Comparison of ENCODE assay signal across 17 cellular contexts in the genomic region with DNA sequence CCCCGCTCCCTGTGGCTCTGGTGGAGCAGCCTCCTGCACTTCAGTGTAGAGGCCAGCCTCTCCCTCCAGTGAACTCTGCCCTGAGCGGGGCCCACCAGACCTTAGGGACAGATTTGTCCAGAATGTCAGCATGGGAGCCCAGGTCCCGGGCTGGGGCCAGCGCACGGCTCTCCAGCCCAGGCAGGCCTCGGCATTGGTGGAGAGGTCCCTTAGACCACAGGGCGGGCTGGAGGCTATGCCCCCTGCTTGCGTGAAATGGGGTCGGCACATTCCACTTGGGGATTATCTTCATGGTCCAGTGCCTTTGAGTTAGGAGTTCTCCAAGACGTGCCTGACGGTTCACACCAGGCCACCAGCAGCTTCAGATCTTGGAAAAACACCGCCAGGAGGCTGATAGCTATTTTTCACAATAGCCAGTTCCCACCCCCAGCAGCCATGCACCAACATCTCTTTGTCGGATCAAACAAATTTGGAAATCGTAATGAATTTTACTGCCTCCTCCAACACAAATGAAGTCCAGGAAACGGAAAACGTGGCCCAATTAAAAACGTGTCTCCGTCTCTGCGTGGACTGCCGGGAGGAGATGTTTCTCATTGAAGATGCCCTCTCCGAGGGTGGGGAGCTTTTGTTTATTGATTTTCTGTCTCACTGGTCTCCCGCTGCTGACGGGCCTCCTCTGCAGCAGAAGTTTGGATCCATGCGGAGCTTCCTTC.
DNase-seq lines count a peak whose midpoint lies in the region; ATAC-seq, FAIRE-seq and TF ChIP-seq lines count a peak whose summit lies in the region.
"Had no signal": no experiment of that assay in that cellular context is flagged by ENCODE, and none has a peak within 500 bp of the region (broad histone marks: within the 10 kb centered on the region; RNA-seq: fewer than 3 reads in every experiment).

No MANE protein-coding gene starts in this region.

- no peak overlapping the region for H2AFZ ChIP-seq in H1 (ENCODE audit: low read length)

- no peak overlapping the region for H3K4me2 ChIP-seq in H1 (ENCODE audit: insufficient read depth in 1 of 2, low read depth in 2 of 2, low read length in 2 of 2)

- no peak overlapping the region for H2BK120ac ChIP-seq in H1 (replicated peaks; ENCODE audit: low read depth, low read length)

- peak; percentile 68 for DNase-seq in ELF-1 (ENCODE audit: low read depth, low spot score)
- DNase-seq in NCI-H2227 (lab: John Stamatoyannopoulos, UW; ENCODE audit: unreplicated experiment): peak; percentile 36
- no peak for DNase-seq in H1 (ENCODE audit: low read depth in 1 of 2, low spot score in 2 of 2)
- DNase-seq in ovary: peak in 2 of 5 donors; percentile 11 to 41
- no peak for DNase-seq in Peyer's patch
- no peak for DNase-seq in osteocyte (ENCODE audit: extremely low spot score, unreplicated experiment)
- no peak for DNase-seq in right cardiac atrium
- DNase-seq in SJCRH30: no peak
- DNase-seq: activated CD4-positive, alpha-beta T cell treated with anti-CD3 and anti-CD28 coated beads, Interleukin-2, amount 50 U/mL, for 48 hours; NCI-H1436 treated with DMSO at 0.1 percent for 48 hours; NCI-H446; stimulated activated CD4-positive, alpha-beta T cell treated with anti-CD3 and anti-CD28 coated beads, Interleukin-12 subunit alpha, Interleukin-12 subunit beta, amount 100 ng/mL, for 4 hours; T-helper 1 cell had no signal

- no peaks in the 10 kb centered on the region for H3K27me3 Mint-ChIP-seq in osteocyte (ENCODE audit: unreplicated experiment)

- CTCF ChIA-PET in H1 (lab: Charles Lee; ENCODE audit: partially characterized antibody): interaction anchor here (0.8 to 33.8 kb wide), 3 partner anchors 10 to 47 kb away, joined by 3 to 371 read pairs (median 4); no protein-coding TSS in a partner anchor

- no peak overlapping the region for H3K23ac ChIP-seq in H1 (ENCODE audit: insufficient read length)

- H3K4me3 Mint-ChIP-seq in osteocyte (ENCODE audit: unreplicated experiment): no peak overlapping the region
- H3K4me3 Mint-ChIP-seq: activated naive CD8-positive, alpha-beta T cell; B cell had no signal

- no peak overlapping the region for H3K4ac ChIP-seq in H1 (replicated peaks; ENCODE audit: insufficient read length, low read depth, low read length)

- peaks cover 3% of the 10 kb centered on the region for H3K23me2 ChIP-seq in H1 (ENCODE audit: low read depth, low read length)

- 85% methylated on average over 19 of the region's 24 CpGs; no CpG with 5 or more reads in 1 of the 2 experiments for WGBS in H1 (ENCODE audit: extremely low coverage in 1 of 2, insufficient coverage in 1 of 2, insufficient read length in 1 of 2, insufficient replicate concordance in 2 of 2, low coverage in 1 of 2, low lambda C conversion rate in 2 of 2, missing lambda C conversion rate in 1 of 2), 2 experiments
- WGBS in ovary, 3 donors: 46 to 68% (median 68%) methylated on average over 23 to 24 of the region's 24 CpGs
- WGBS in right cardiac atrium: 93% methylated on average over 24 of the region's 24 CpGs

- H3K27ac ChIP-seq in H1 (ENCODE audit: low read depth, low read length) (no peak overlapping the region), ovary (peak overlapping the region; percentile 66 to 69), Peyer's patch (peak overlapping the region in 2 of 4 donors; percentile 5 to 31), right cardiac atrium (ENCODE audit: low read length) (no peak overlapping the region), SJCRH30 (no peak overlapping the region)
- H3K27ac ChIP-seq: suprapubic skin had no signal

- H3K14ac ChIP-seq in H1 (ENCODE audit: insufficient read length): no peak overlapping the region

- H3K9ac ChIP-seq in H1 (replicated peaks in 1 of 4; ENCODE audit: extremely low read depth in 1 of 4, low read depth in 3 of 4, low read length in 3 of 4): no peak overlapping the region

- intact Hi-C loops in ovary (cut with DNase I) (no loop called here), right cardiac atrium (cut with DNase I) (no loop called here)

- no peak for TF ChIP-seq CTCF in H1 (IDR thresholded peaks at IDR 0.05; ENCODE audit: control extremely low read depth in 1 of 3, insufficient read depth in 1 of 3, low read depth in 1 of 3, low read length in 3 of 3)
- no peak for TF ChIP-seq CTCF in ovary (IDR thresholded peaks at IDR 0.05)
- TF ChIP-seq CTCF in Peyer's patch (IDR thresholded peaks at IDR 0.05): no peak
- TF ChIP-seq CTCF in osteocyte (IDR thresholded peaks at IDR 0.05): no peak

- TF ChIP-seq POLR2A in H1 (IDR thresholded peaks at IDR 0.05; ENCODE audit: control extremely low read depth in 1 of 2, low read depth in 2 of 2, low read length in 2 of 2) (no peak), ovary (IDR thresholded peaks at IDR 0.05) (no peak), Peyer's patch (IDR thresholded peaks at IDR 0.05) (no peak)

- ATAC-seq in right cardiac atrium: no peak
- ATAC-seq: Right ventricle myocardium inferior had no signal

- H3K9me3 ChIP-seq in H1 (ENCODE audit: insufficient read depth in 2 of 2, low read depth in 1 of 2, low read length in 1 of 2): no peaks in the 10 kb centered on the region; a peak in 1 of 4 replicates
- H3K9me3 ChIP-seq in ovary: no peaks in the 10 kb centered on the region
- H3K9me3 ChIP-seq in Peyer's patch: no peaks in the 10 kb centered on the region
- no peaks in the 10 kb centered on the region for H3K9me3 ChIP-seq in right cardiac atrium (ENCODE audit: control insufficient read depth, low read length)
- no peaks in the 10 kb centered on the region for H3K9me3 ChIP-seq in SJCRH30 (replicated peaks)
- H3K9me3 ChIP-seq: suprapubic skin had no signal

- peaks cover 7 to 32% (median 19%) of the 10 kb centered on the region in 4 experiments for H3K4me1 ChIP-seq in H1 (replicated peaks in 1 of 4; ENCODE audit: control insufficient read depth in 3 of 4, insufficient read depth in 4 of 4, low read length in 3 of 4)
- H3K4me1 ChIP-seq in ovary (ENCODE audit: insufficient read depth): peaks cover 29% of the 10 kb centered on the region
- H3K4me1 ChIP-seq in Peyer's patch: peaks cover 0 to 21% (median 2%) of the 10 kb centered on the region in 4 donors
- H3K4me1 ChIP-seq in right cardiac atrium (ENCODE audit: control insufficient read depth, insufficient read depth, low read length): no peaks in the 10 kb centered on the region
- peaks cover 28% of the 10 kb centered on the region for H3K4me1 ChIP-seq in SJCRH30

- H3K79me1 ChIP-seq in H1 (ENCODE audit: low read depth, low read length): peaks cover 8% of the 10 kb centered on the region

- no peaks in the 10 kb centered on the region for H3K9me3 Mint-ChIP-seq in osteocyte (ENCODE audit: unreplicated experiment)

- POLR2A ChIA-PET in H1 (lab: Charles Lee; ENCODE audit: partially characterized antibody): interaction anchor here (0.7 to 0.9 kb wide), 2 partner anchors 10 to 12 kb away, joined by 3 read pairs; no protein-coding TSS in a partner anchor

- H3K36me3 ChIP-seq in H1 (ENCODE audit: control insufficient read depth in 2 of 4, insufficient read depth in 4 of 4, low read length in 3 of 4): no peaks in the 10 kb centered on the region
- H3K36me3 ChIP-seq in ovary: no peaks in the 10 kb centered on the region
- H3K36me3 ChIP-seq in Peyer's patch: no peaks in the 10 kb centered on the region
- peaks cover 7% of the 10 kb centered on the region; the same call in 1 of the 2 replicates for H3K36me3 ChIP-seq in SJCRH30
- H3K36me3 ChIP-seq: suprapubic skin had no signal

- H3K56ac ChIP-seq in H1 (replicated peaks; ENCODE audit: insufficient read length, low read depth, low read length): no peak overlapping the region

- no peaks in the 10 kb centered on the region for H3K36me3 Mint-ChIP-seq in osteocyte (ENCODE audit: unreplicated experiment)
- H3K36me3 Mint-ChIP-seq: activated naive CD8-positive, alpha-beta T cell had no signal

- FAIRE-seq in H1 (lab: Jason Lieb, UNC): no peak

- no peak overlapping the region for H2AK5ac ChIP-seq in H1 (ENCODE audit: low read depth, low read length)

- no peak for TF ChIP-seq RAD21 in H1 (IDR thresholded peaks at IDR 0.05 in 1 of 2, conservative IDR thresholded peaks at IDR 0.05 in 1 of 2; ENCODE audit: low read depth in 2 of 2, low read length in 2 of 2)

- peaks cover 56% of the 10 kb centered on the region for H3K4me1 Mint-ChIP-seq in osteocyte (ENCODE audit: unreplicated experiment)

- no peaks in the 10 kb centered on the region; a peak in 1 of 4 replicates for H3K79me2 ChIP-seq in H1 (ENCODE audit: control insufficient read depth in 1 of 2, insufficient read depth in 2 of 2, low read length in 2 of 2)

- no peak overlapping the region for H3K27ac Mint-ChIP-seq in osteocyte (ENCODE audit: unreplicated experiment)
- H3K27ac Mint-ChIP-seq: activated naive CD8-positive, alpha-beta T cell; B cell had no signal

- H4K20me1 ChIP-seq in H1 (replicated peaks in 1 of 2; ENCODE audit: control insufficient read depth in 1 of 2, insufficient read depth in 2 of 2, low read length in 2 of 2): peaks cover 0 to 6% of the 10 kb centered on the region in 2 experiments

- no peak overlapping the region for H3K4me3 ChIP-seq in H1 (ENCODE audit: extremely low read depth in 1 of 4, insufficient read depth in 2 of 4, low read depth in 3 of 4, low read length in 4 of 4)
- no peak overlapping the region for H3K4me3 ChIP-seq in ovary
- no peak overlapping the region for H3K4me3 ChIP-seq in Peyer's patch
- no peak overlapping the region for H3K4me3 ChIP-seq in right cardiac atrium (ENCODE audit: low read length)
- no peak overlapping the region for H3K4me3 ChIP-seq in SJCRH30
- H3K4me3 ChIP-seq: suprapubic skin had no signal

- H3K27me3 ChIP-seq in H1 (replicated peaks in 1 of 4; ENCODE audit: control insufficient read depth in 3 of 4, extremely low read depth in 1 of 4, insufficient read depth in 3 of 4, low read length in 3 of 4): no peaks in the 10 kb centered on the region
- no peaks in the 10 kb centered on the region for H3K27me3 ChIP-seq in ovary
- H3K27me3 ChIP-seq in Peyer's patch: no peaks in the 10 kb centered on the region
- no peaks in the 10 kb centered on the region for H3K27me3 ChIP-seq in right cardiac atrium (ENCODE audit: control insufficient read depth, insufficient read depth)
- H3K27me3 ChIP-seq in SJCRH30: no peaks in the 10 kb centered on the region
- H3K27me3 ChIP-seq: suprapubic skin had no signal

- H2BK15ac ChIP-seq in H1 (ENCODE audit: low read length): 0 out of 2 replicates have a peak overlapping the region, but pooled peaks have one; percentile 29

- H2BK20ac ChIP-seq in H1 (ENCODE audit: low read length): no peak overlapping the region

- no peak overlapping the region for H4K5ac ChIP-seq in H1 (ENCODE audit: insufficient read length, low read depth, low read length)

- TF ChIP-seq EP300 in H1 (IDR thresholded peaks at IDR 0.05; ENCODE audit: borderline replicate concordance in 1 of 2, low read depth in 2 of 2, low read length in 2 of 2): no peak
- no peak for TF ChIP-seq EP300 in ovary (IDR thresholded peaks at IDR 0.05)

- H2BK5ac ChIP-seq in H1 (ENCODE audit: low read depth, low read length): no peak overlapping the region

- H4K8ac ChIP-seq in H1 (ENCODE audit: extremely low read depth, insufficient read depth, low read length): no peak overlapping the region

- no peak overlapping the region; the same call in 1 of the 2 replicates for H3K18ac ChIP-seq in H1 (ENCODE audit: extremely low read depth, low read length)

- no peak overlapping the region for H2BK12ac ChIP-seq in H1 (ENCODE audit: low read depth, low read length)

- H4K91ac ChIP-seq in H1 (replicated peaks; ENCODE audit: insufficient read length, low read length): peak overlapping the region; percentile 42

TF ChIP-seq in H1, 55 proteins besides CTCF, POLR2A, EP300 and RAD21 (continues in another document):
- no peak for TF ChIP-seq CEBPB (IDR thresholded peaks at IDR 0.05; ENCODE audit: low read depth, low read length)

Comparison
In these comparisons a context has a peak if more than half of its experiments do, and no peak if none do; other contexts are left out.
1. DNase-seq: peak in ELF-1 (single experiment) and NCI-H2227 (single experiment); none in H1 (0 of 2), Peyer's patch (0 of 3), osteocyte (single experiment), right cardiac atrium (0 of 3) and SJCRH30 (0 of 2).
2. H3K27ac ChIP-seq: peak in ovary (2 of 2); none in H1 (single experiment), right cardiac atrium (single experiment) and SJCRH30 (single experiment).